8 cellular contexts compared by ENCODE assay signal in genomic region chr6:76861403-76861802, GRCh38.
DNase-seq lines count a peak whose midpoint lies in the region; ATAC-seq and TF ChIP-seq lines count a peak whose summit lies in the region.

No MANE protein-coding gene starts in this region.

- H3K27me3 ChIP-seq in PC-9 (ENCODE audit: insufficient read depth, low read depth): no peaks in the 10 kb centered on the region
- no peaks in the 10 kb centered on the region for H3K27me3 ChIP-seq in kidney epithelial cell (ENCODE audit: control insufficient read depth, insufficient read depth, low read length)

- no peaks in the 10 kb centered on the region for H4K20me1 ChIP-seq in PC-9 (ENCODE audit: insufficient read depth)

- no peaks in the 10 kb centered on the region for H3K36me3 ChIP-seq in PC-9 (ENCODE audit: low read depth)
- H3K36me3 ChIP-seq in kidney epithelial cell (ENCODE audit: control insufficient read depth, insufficient read depth, low read length): no peaks in the 10 kb centered on the region

- H3K4me3 ChIP-seq in PC-9 (no peak overlapping the region), kidney epithelial cell (ENCODE audit: low read depth, low read length) (no peak overlapping the region)

- peak; percentile 77 for ATAC-seq in HG02571 (IDR thresholded peaks at IDR 0.05; ENCODE audit: unreplicated experiment)

- CTCF ChIA-PET in PC-9 (lab: Charles Lee): interaction anchor here (1.2 kb wide), 1 partner anchor 176 kb away, joined by 3 read pairs; no protein-coding TSS in a partner anchor

- H2AFZ ChIP-seq in PC-9: no peak overlapping the region

- peak; percentile 19 for DNase-seq in NCI-H146 (lab: John Stamatoyannopoulos, UW)
- no peak for DNase-seq in NCI-H146 treated with DMSO at 0.1 percent for 48 hours (lab: John Stamatoyannopoulos, UW; ENCODE audit: unreplicated experiment)
- DNase-seq in PC-9: no peak
- no peak for DNase-seq in kidney epithelial cell (ENCODE audit: low read depth)
- no peak for DNase-seq in occipital lobe (lab: John Stamatoyannopoulos, UW)
- DNase-seq in activated gamma-delta T cell treated with Interleukin-2 at 50 U/mL for 16 hours: no peak
- DNase-seq in posterior cingulate gyrus: no peak

- peak; percentile 34 for TF ChIP-seq CTCF in PC-9 (conservative IDR thresholded peaks at IDR 0.05)
- peak; percentile 45 for TF ChIP-seq CTCF in kidney epithelial cell (IDR thresholded peaks at IDR 0.05; ENCODE audit: insufficient read depth, low read length, poor library complexity, severe bottlenecking)

- POLR2A ChIA-PET in PC-9 (lab: Charles Lee; ENCODE audit: unreplicated experiment): interaction anchor here (0.7 kb wide), 1 partner anchor 1757 kb away, joined by 3 read pairs; no protein-coding TSS in a partner anchor

- H3K4me2 ChIP-seq in PC-9: no peak overlapping the region

- H3K79me2 ChIP-seq in PC-9 (ENCODE audit: low read depth): no peaks in the 10 kb centered on the region

- H3K9me3 ChIP-seq in PC-9 (ENCODE audit: insufficient read depth, low read depth): no peaks in the 10 kb centered on the region

- no peaks in the 10 kb centered on the region for H3K4me1 ChIP-seq in PC-9 (replicated peaks; ENCODE audit: insufficient read depth)

- no peak overlapping the region for H3K27ac ChIP-seq in PC-9

- intact Hi-C loops in PC-9 (cut with micrococcal nuclease; ENCODE audit: unreplicated experiment) (loop anchor here (10.0 kb wide), 1 partner anchor 927 kb away; no protein-coding TSS in a partner anchor), posterior cingulate gyrus (cut with DNase I) (no loop called here)

- BruUV-seq in PC-9 (replicated peaks; lab: Mats Ljungman, UMichigan): no TSS peak

- no peaks in the 10 kb centered on the region for H3F3A ChIP-seq in PC-9 (ENCODE audit: insufficient read depth, low read depth)

- H3K9me2 ChIP-seq in PC-9 (ENCODE audit: insufficient read depth): no peaks in the 10 kb centered on the region
